15 cellular contexts compared by ENCODE assay signal in the genomic region with DNA sequence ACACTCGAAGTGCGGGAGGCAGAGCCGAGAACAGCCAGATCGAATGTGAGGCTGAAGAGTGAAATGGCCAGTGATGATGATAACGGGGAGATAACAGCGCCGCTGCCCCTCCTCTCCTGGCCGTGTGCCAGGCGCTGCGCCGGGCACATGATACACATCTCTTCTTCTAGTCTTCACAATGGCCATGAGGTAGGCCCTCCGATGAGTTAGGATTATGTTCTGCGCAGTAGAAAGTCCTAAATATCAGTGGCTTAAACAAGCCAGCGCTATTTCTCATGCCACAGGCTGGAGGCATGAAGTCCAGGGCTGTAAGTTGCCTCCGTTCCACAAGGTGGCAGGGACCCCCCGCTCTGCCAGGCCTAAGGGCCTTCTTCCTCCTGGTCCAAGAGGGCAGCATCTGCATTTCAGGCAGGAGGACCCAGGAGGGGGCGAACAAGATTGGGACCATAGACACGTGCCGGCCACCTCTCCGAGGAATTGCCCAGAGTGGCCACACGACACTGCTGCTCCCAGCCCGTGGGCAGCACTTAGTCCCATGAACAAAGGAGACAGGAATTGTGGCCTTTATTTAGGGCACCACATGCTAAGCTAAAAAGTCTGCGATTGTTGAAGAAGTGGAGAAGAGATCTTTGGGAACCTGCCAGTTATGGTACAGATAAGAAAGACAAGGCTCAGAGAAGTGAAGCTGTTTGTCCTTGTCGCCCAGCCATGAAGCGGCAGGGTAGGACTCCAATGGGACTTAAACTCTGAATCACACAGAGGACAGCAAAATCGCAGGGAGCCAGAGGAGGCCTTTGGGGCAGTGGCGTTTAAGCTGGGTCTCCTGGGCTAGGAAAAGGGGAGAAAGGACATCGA. TPM values are rescaled to one million over a fixed set of nuclear protein-coding genes. Genes with fewer than 3 reads are reported as not detected.
DNase-seq lines count a peak whose midpoint lies in the region; ATAC-seq, FAIRE-seq and TF ChIP-seq lines count a peak whose summit lies in the region.
"Had no signal": no experiment of that assay in that cellular context is flagged by ENCODE, and none has a peak within 500 bp of the region (broad histone marks: within the 10 kb centered on the region; RNA-seq: fewer than 3 reads in every experiment).

No MANE protein-coding gene starts in this region.

- no peak overlapping the region for H3K27ac Mint-ChIP-seq in T-helper 2 cell treated with Interferon-gamma antibody and Interleukin-4, amounts not matched to agents 5 μg/mL and 100 μg/mL, for 36 hours
- H3K27ac Mint-ChIP-seq: activated naive CD8-positive, alpha-beta T cell treated with anti-CD3 and anti-CD28 coated beads, Interleukin-2, amount 10 ng/mL, durations not matched to agents 7 days and 5 days; CD4-positive, CD25-positive, alpha-beta regulatory T cell; naive thymus-derived CD4-positive, alpha-beta T cell had no signal

- peaks cover 9% of the 10 kb centered on the region for H3K4me1 Mint-ChIP-seq in T-helper 2 cell treated with Interferon-gamma antibody and Interleukin-4, amounts not matched to agents 5 μg/mL and 100 μg/mL, for 36 hours (ENCODE audit: low read depth)

- H3K9me3 Mint-ChIP-seq in T-helper 2 cell treated with Interferon-gamma antibody and Interleukin-4, amounts not matched to agents 5 μg/mL and 100 μg/mL, for 36 hours: no peaks in the 10 kb centered on the region
- H3K9me3 Mint-ChIP-seq: activated naive CD8-positive, alpha-beta T cell treated with anti-CD3 and anti-CD28 coated beads, Interleukin-2, amount 10 ng/mL, durations not matched to agents 7 days and 5 days; CD4-positive, CD25-positive, alpha-beta regulatory T cell; naive thymus-derived CD4-positive, alpha-beta T cell had no signal

- FAIRE-seq in D721Med (lab: Jason Lieb, UNC): no peak
- FAIRE-seq: HTR-8/SVneo, keratinocyte had no signal

- DNase-seq in D721Med (ENCODE audit: insufficient read length, low spot score): no peak
- peak in 1 of 3 donors; percentile 48 for DNase-seq in Peyer's patch
- DNase-seq in fibroblast of villous mesenchyme (ENCODE audit: low read depth): no peak
- DNase-seq in T-helper 2 cell treated with Interferon-gamma antibody and Interleukin-4, amounts not matched to agents 5 μg/mL and 100 μg/mL, for 36 hours (ENCODE audit: low spot score): no peak
- DNase-seq: activated naive CD8-positive, alpha-beta T cell treated with anti-CD3 and anti-CD28 coated beads, Interleukin-2, amount 10 ng/mL, durations not matched to agents 7 days and 5 days; CD4-positive, CD25-positive, alpha-beta regulatory T cell; GOT3; naive thymus-derived CD4-positive, alpha-beta T cell; NCI-H774 had no signal

- H3K4me1 ChIP-seq in Peyer's patch: peaks cover 0 to 11% (median 1%) of the 10 kb centered on the region in 4 donors

- no peak overlapping the region for H3K27ac ChIP-seq in 22Rv1
- H3K27ac ChIP-seq in Peyer's patch: peak overlapping the region in 3 of 4 donors; percentile 35 to 64 (median 44)

- no peak for ATAC-seq in GM21528 (IDR thresholded peaks at IDR 0.05; ENCODE audit: low FRiP score, unreplicated experiment)
- no peak for ATAC-seq in GM18511 (IDR thresholded peaks at IDR 0.05; ENCODE audit: unreplicated experiment)
- ATAC-seq in HG03280 (IDR thresholded peaks at IDR 0.05; ENCODE audit: unreplicated experiment): no peak
- ATAC-seq: naive thymus-derived CD4-positive, alpha-beta T cell had no signal

- TF ChIP-seq POLR2A in Peyer's patch (IDR thresholded peaks at IDR 0.05): no peak

- H3K27me3 Mint-ChIP-seq in T-helper 2 cell treated with Interferon-gamma antibody and Interleukin-4, amounts not matched to agents 5 μg/mL and 100 μg/mL, for 36 hours (ENCODE audit: low read depth): no peaks in the 10 kb centered on the region
- H3K27me3 Mint-ChIP-seq: CD4-positive, CD25-positive, alpha-beta regulatory T cell; naive thymus-derived CD4-positive, alpha-beta T cell had no signal

- no peaks in the 10 kb centered on the region for H3K36me3 Mint-ChIP-seq in T-helper 2 cell treated with Interferon-gamma antibody and Interleukin-4, amounts not matched to agents 5 μg/mL and 100 μg/mL, for 36 hours (ENCODE audit: low read depth)
- H3K36me3 Mint-ChIP-seq: activated naive CD8-positive, alpha-beta T cell treated with anti-CD3 and anti-CD28 coated beads, Interleukin-2, amount 10 ng/mL, durations not matched to agents 7 days and 5 days; CD4-positive, CD25-positive, alpha-beta regulatory T cell; naive thymus-derived CD4-positive, alpha-beta T cell had no signal

- H3K9me3 ChIP-seq in Peyer's patch: no peaks in the 10 kb centered on the region

- TF ChIP-seq CTCF in 22Rv1 (IDR thresholded peaks at IDR 0.05) (peak; percentile 15; the same call in 1 of the 2 replicates), D721Med (IDR thresholded peaks at IDR 0.05; ENCODE audit: insufficient read depth, missing control alignments) (peak; percentile 29), Peyer's patch (IDR thresholded peaks at IDR 0.05) (no peak), fibroblast of villous mesenchyme (IDR thresholded peaks at IDR 0.05; ENCODE audit: insufficient read depth, low read depth, low read length) (peak; percentile 25)

- H3K4me3 Mint-ChIP-seq in T-helper 2 cell treated with Interferon-gamma antibody and Interleukin-4, amounts not matched to agents 5 μg/mL and 100 μg/mL, for 36 hours: no peak overlapping the region
- H3K4me3 Mint-ChIP-seq: activated naive CD8-positive, alpha-beta T cell treated with anti-CD3 and anti-CD28 coated beads, Interleukin-2, amount 10 ng/mL, durations not matched to agents 7 days and 5 days; CD4-positive, CD25-positive, alpha-beta regulatory T cell; naive thymus-derived CD4-positive, alpha-beta T cell had no signal

- H3K27me3 ChIP-seq in Peyer's patch: no peaks in the 10 kb centered on the region

- no peaks in the 10 kb centered on the region for H3K36me3 ChIP-seq in Peyer's patch

- H3K4me3 ChIP-seq in Peyer's patch (no peak overlapping the region), fibroblast of villous mesenchyme (ENCODE audit: low read depth, low read length) (no peak overlapping the region)

RNA-seq across cellular contexts. Expression of a gene that starts 10.9 kb away (rescaled TPM):
- total RNA-seq in Peyer's patch (10 to 100 TPM in 1 of 4 donors, 1 to 10 TPM in 3; 2.6 to 16.5 (median 4.7) TPM), fibroblast of villous mesenchyme (5.6 and 5.8 TPM in 2 replicates)

RNA-seq across cellular contexts. Expression of a gene that starts 42.9 kb away (rescaled TPM):
- total RNA-seq in Peyer's patch (100 to 1,000 TPM; 174 to 361 (median 217) TPM), fibroblast of villous mesenchyme (82.8 and 139 TPM in 2 replicates)

Comparison
In these comparisons a context has a peak if more than half of its experiments do, and no peak if none do; other contexts are left out.
1. CTCF ChIP-seq: peak in 22Rv1 (single experiment), D721Med (single experiment) and fibroblast of villous mesenchyme (single experiment); none in Peyer's patch (0 of 6).